Comparison of ENCODE assay signal across 20 cellular contexts in the genomic region with DNA sequence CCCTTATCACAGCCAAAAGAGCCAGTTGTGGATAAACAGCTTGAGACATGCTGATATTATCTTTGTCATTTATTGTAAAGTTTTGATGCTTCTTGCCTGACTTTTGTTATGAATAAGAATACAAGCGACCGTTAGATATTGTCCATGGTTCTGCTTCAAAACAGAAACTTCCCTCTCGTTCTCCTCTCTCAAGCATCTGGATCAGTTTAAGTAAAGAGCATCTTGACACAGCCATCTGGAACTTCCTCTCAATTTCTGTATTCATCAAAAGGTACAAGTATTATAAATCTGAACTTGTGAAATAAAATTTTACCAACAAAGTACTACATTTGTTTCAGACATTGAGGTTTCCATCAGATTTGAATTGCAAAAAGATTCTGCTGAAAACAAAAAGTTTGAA.
"Had no signal": no experiment of that assay in that cellular context is flagged by ENCODE, and none has a peak within 500 bp of the region (broad histone marks: within the 10 kb centered on the region; RNA-seq: fewer than 3 reads in every experiment).

No MANE protein-coding gene starts in this region.

- H3K36me3 ChIP-seq: gastrocnemius medialis, heart right ventricle, right lobe of liver, stomach, thoracic aorta, transverse colon had no signal

- DNase-seq: effector memory CD8-positive, alpha-beta T cell; gastrocnemius medialis; heart right ventricle; hypothalamus; kidney glomerular epithelial cell; mesendoderm; naive B cell; nephron progenitor cell; psoas muscle; retina; right lobe of liver; stimulated activated CD4-positive, alpha-beta T cell treated with anti-CD3 and anti-CD28 coated beads, Interleukin-2, amount 100 ng/mL, for 24 hours; stimulated activated CD4-positive, alpha-beta T cell treated with anti-CD3 and anti-CD28 coated beads, Interleukin-4, amount 100 ng/mL, for 4 hours; stimulated activated naive CD4-positive, alpha-beta T cell; stomach; substantia nigra; transverse colon had no signal

- H3K9ac ChIP-seq: parathyroid adenoma had no signal

- H3K4me3 ChIP-seq: gastrocnemius medialis, heart right ventricle, psoas muscle, right lobe of liver, stomach, thoracic aorta, transverse colon had no signal

- H3K9me3 ChIP-seq: gastrocnemius medialis, heart right ventricle, psoas muscle, right lobe of liver, thoracic aorta, transverse colon had no signal

- FAIRE-seq: islet of Langerhans had no signal

- H3K27me3 ChIP-seq: gastrocnemius medialis, right lobe of liver had no signal

- H3K4me1 ChIP-seq: gastrocnemius medialis, psoas muscle, right lobe of liver, stomach, transverse colon had no signal
